In genomic region chr20:32804022-32804715, GRCh38 we compare ENCODE assay signal across 32 cellular contexts. TPM values are rescaled to one million over a fixed set of nuclear protein-coding genes. Genes with fewer than 3 reads are reported as not detected.
"Had no signal": no experiment of that assay in that cellular context is flagged by ENCODE, and none has a peak within 500 bp of the region (broad histone marks: within the 10 kb centered on the region; RNA-seq: fewer than 3 reads in every experiment).

No MANE protein-coding gene starts in this region.

- H3K36me3 Mint-ChIP-seq: activated CD8-positive, alpha-beta memory T cell treated with anti-CD3 and anti-CD28 coated beads, Interleukin-2, amount 10 ng/mL, durations not matched to agents 7 days and 5 days; stimulated activated effector memory CD8-positive, alpha-beta T cell treated with anti-CD3 and anti-CD28 coated beads, Interleukin-12 subunit alpha, Interleukin-12 subunit beta, amount 100 ng/mL, for 72 hours had no signal

- H3K4me3 Mint-ChIP-seq: activated CD4-positive, alpha-beta T cell treated with anti-CD3 and anti-CD28 coated beads for 36 hours; activated CD8-positive, alpha-beta memory T cell treated with anti-CD3 and anti-CD28 coated beads, Interleukin-2, amount 10 ng/mL, durations not matched to agents 7 days and 5 days; activated CD8-positive, alpha-beta T cell treated with anti-CD3 and anti-CD28 coated beads, Interleukin-2, amount 10 ng/mL, durations not matched to agents 7 days and 5 days; activated naive CD8-positive, alpha-beta T cell treated with anti-CD3 and anti-CD28 coated beads for 36 hours; effector memory CD8-positive, alpha-beta T cell; nephron; stimulated activated effector memory CD8-positive, alpha-beta T cell treated with anti-CD3 and anti-CD28 coated beads, Interleukin-12 subunit alpha, Interleukin-12 subunit beta, amount 100 ng/mL, for 72 hours; stimulated activated naive CD8-positive, alpha-beta T cell treated with anti-CD3 and anti-CD28 coated beads, Interleukin-15, Interleukin-2, amounts not matched to agents 100 ng/mL and 50 ng/mL, for 24 hours; type B pancreatic cell had no signal

- H3K27me3 ChIP-seq: ascending aorta, brain microvascular endothelial cell, esophagus squamous epithelium, neutrophil, ovary, uterus had no signal

- H3K4me1 Mint-ChIP-seq: activated CD4-positive, alpha-beta T cell treated with anti-CD3 and anti-CD28 coated beads for 36 hours; activated CD8-positive, alpha-beta memory T cell treated with anti-CD3 and anti-CD28 coated beads, Interleukin-2, amount 10 ng/mL, durations not matched to agents 7 days and 5 days; activated naive CD8-positive, alpha-beta T cell treated with anti-CD3 and anti-CD28 coated beads for 36 hours; stimulated activated effector memory CD8-positive, alpha-beta T cell treated with anti-CD3 and anti-CD28 coated beads, Interleukin-12 subunit alpha, Interleukin-12 subunit beta, amount 100 ng/mL, for 72 hours had no signal

- H3K9me3 Mint-ChIP-seq: activated naive CD8-positive, alpha-beta T cell treated with anti-CD3 and anti-CD28 coated beads for 36 hours; activated T-helper 2 cell treated with anti-CD3 and anti-CD28 coated beads, Interferon-gamma antibody, Interleukin-2, Interleukin-4, amounts not matched to agents 10 μg/mL and 5 μg/mL and 100 μg/mL, durations not matched to agents 14 hours and 24 hours and 36 hours; effector memory CD8-positive, alpha-beta T cell; nephron; stimulated activated effector memory CD8-positive, alpha-beta T cell treated with anti-CD3 and anti-CD28 coated beads, Interleukin-12 subunit alpha, Interleukin-12 subunit beta, amount 100 ng/mL, for 72 hours; stimulated activated naive CD8-positive, alpha-beta T cell treated with anti-CD3 and anti-CD28 coated beads, Interleukin-15, Interleukin-2, amounts not matched to agents 100 ng/mL and 50 ng/mL, for 24 hours; type B pancreatic cell had no signal

- DNase-seq: activated CD4-positive, alpha-beta T cell treated with anti-CD3 and anti-CD28 coated beads for 36 hours; activated CD4-positive, CD25-positive, alpha-beta regulatory T cell; activated CD8-positive, alpha-beta memory T cell treated with anti-CD3 and anti-CD28 coated beads, Interleukin-2, amount 10 ng/mL, durations not matched to agents 7 days and 5 days; activated CD8-positive, alpha-beta T cell treated with anti-CD3 and anti-CD28 coated beads, Interleukin-2, amount 10 ng/mL, durations not matched to agents 7 days and 5 days; activated naive CD4-positive, alpha-beta T cell; activated naive CD8-positive, alpha-beta T cell treated with anti-CD3 and anti-CD28 coated beads for 36 hours; activated T-cell treated with anti-CD3 and anti-CD28 coated beads, Interleukin-2, amount 50 U/mL, for 48 hours; brain microvascular endothelial cell; cortex of kidney; effector memory CD8-positive, alpha-beta T cell; esophagus squamous epithelium; foreskin melanocyte; islet precursor cell; left ventricle myocardium inferior; ovary; retina; stimulated activated CD4-positive, alpha-beta T cell treated with anti-CD3 and anti-CD28 coated beads, Interleukin-12 subunit alpha, Interleukin-12 subunit beta, amount 100 ng/mL, for 4 hours; stimulated activated CD4-positive, alpha-beta T cell treated with anti-CD3 and anti-CD28 coated beads, Interleukin-4, amount 100 ng/mL, for 24 hours; T-helper 2 cell; uterus had no signal

- FAIRE-seq: endothelial cell of umbilical vein had no signal

- H3K36me3 ChIP-seq: neutrophil, ovary, prostate gland, uterus had no signal

- H3K27ac Mint-ChIP-seq: activated CD4-positive, alpha-beta T cell treated with anti-CD3 and anti-CD28 coated beads for 36 hours; activated CD8-positive, alpha-beta memory T cell treated with anti-CD3 and anti-CD28 coated beads, Interleukin-2, amount 10 ng/mL, durations not matched to agents 7 days and 5 days; activated CD8-positive, alpha-beta T cell treated with anti-CD3 and anti-CD28 coated beads, Interleukin-2, amount 10 ng/mL, durations not matched to agents 7 days and 5 days; activated naive CD8-positive, alpha-beta T cell treated with anti-CD3 and anti-CD28 coated beads for 36 hours; activated T-helper 2 cell treated with anti-CD3 and anti-CD28 coated beads, Interferon-gamma antibody, Interleukin-2, Interleukin-4, amounts not matched to agents 10 μg/mL and 5 μg/mL and 100 μg/mL, durations not matched to agents 14 hours and 24 hours and 36 hours; effector memory CD8-positive, alpha-beta T cell; nephron; stimulated activated effector memory CD8-positive, alpha-beta T cell treated with anti-CD3 and anti-CD28 coated beads, Interleukin-12 subunit alpha, Interleukin-12 subunit beta, amount 100 ng/mL, for 72 hours; stimulated activated naive CD8-positive, alpha-beta T cell treated with anti-CD3 and anti-CD28 coated beads, Interleukin-15, Interleukin-2, amounts not matched to agents 100 ng/mL and 50 ng/mL, for 24 hours; type B pancreatic cell had no signal

- H3K27me3 Mint-ChIP-seq: activated CD4-positive, alpha-beta T cell treated with anti-CD3 and anti-CD28 coated beads for 36 hours; activated CD8-positive, alpha-beta memory T cell treated with anti-CD3 and anti-CD28 coated beads, Interleukin-2, amount 10 ng/mL, durations not matched to agents 7 days and 5 days; activated naive CD8-positive, alpha-beta T cell treated with anti-CD3 and anti-CD28 coated beads for 36 hours; effector memory CD8-positive, alpha-beta T cell; stimulated activated naive CD8-positive, alpha-beta T cell treated with anti-CD3 and anti-CD28 coated beads, Interleukin-15, Interleukin-2, amounts not matched to agents 100 ng/mL and 50 ng/mL, for 24 hours; type B pancreatic cell had no signal

- ATAC-seq: activated CD4-positive, alpha-beta T cell treated with anti-CD3 and anti-CD28 coated beads for 36 hours; activated CD8-positive, alpha-beta memory T cell treated with anti-CD3 and anti-CD28 coated beads, Interleukin-2, amount 10 ng/mL, durations not matched to agents 7 days and 5 days; activated CD8-positive, alpha-beta T cell treated with anti-CD3 and anti-CD28 coated beads, Interleukin-2, amount 10 ng/mL, durations not matched to agents 7 days and 5 days; effector memory CD8-positive, alpha-beta T cell; sciatic nerve; stimulated activated effector memory CD8-positive, alpha-beta T cell treated with anti-CD3 and anti-CD28 coated beads, Interleukin-12 subunit alpha, Interleukin-12 subunit beta, amount 100 ng/mL, for 72 hours had no signal

- H3K4me3 ChIP-seq: ascending aorta, esophagus squamous epithelium, left ventricle myocardium inferior, lung, ovary, prostate gland, skin epidermis, uterus had no signal

RNA-seq across cellular contexts. Expression of gene EFCAB8, which starts 54.6 kb away (rescaled TPM):
- total RNA-seq: ascending aorta, left ventricle myocardium inferior had no signal
